Comparison of ENCODE assay signal across 18 cellular contexts in the genomic region with DNA sequence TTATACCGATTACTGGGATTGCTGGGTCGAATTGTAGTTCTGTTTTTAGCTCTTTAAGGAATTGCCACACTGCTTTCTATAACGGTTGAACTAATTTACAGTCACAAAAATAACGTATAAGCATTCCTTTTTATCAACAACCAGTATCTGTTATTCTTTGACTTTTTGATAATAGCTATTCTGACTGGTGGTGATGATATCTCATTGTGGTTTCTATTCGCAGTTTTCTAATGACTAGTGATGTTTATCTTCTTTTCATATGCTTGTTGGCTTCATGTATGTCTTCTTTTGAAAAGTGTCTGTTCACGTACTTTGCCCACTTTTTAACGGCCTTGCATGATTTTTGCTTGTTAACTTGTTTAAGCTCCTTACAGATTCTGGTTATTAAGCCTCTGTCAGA.
DNase-seq lines count a peak whose midpoint lies in the region.
"Had no signal": no experiment of that assay in that cellular context is flagged by ENCODE, and none has a peak within 500 bp of the region (broad histone marks: within the 10 kb centered on the region; RNA-seq: fewer than 3 reads in every experiment).

No MANE protein-coding gene starts in this region.

- DNase-seq in NCI-H1436 treated with DMSO at 0.1 percent for 48 hours (lab: John Stamatoyannopoulos, UW) (peak; percentile 35), NCI-H1436 (lab: John Stamatoyannopoulos, UW) (no peak), NCI-H1105 (lab: John Stamatoyannopoulos, UW) (peak; percentile 3), NCI-H748 treated with DMSO at 0.1 percent for 48 hours (lab: John Stamatoyannopoulos, UW) (peak; percentile 78), NCI-H1694 treated with DMSO at 0.1 percent for 48 hours (lab: John Stamatoyannopoulos, UW) (no peak), SIG-M5 (lab: John Stamatoyannopoulos, UW) (no peak), activated gamma-delta T cell treated with Interleukin-2 at 50 U/mL for 16 hours (no peak)
- DNase-seq: 8988T; ACHN; AML-193; BE2C; Calu3; CD4-positive, alpha-beta memory T cell; COR-L47; DMS79; EL; GDM1; H9 had no signal

Comparison
In these comparisons a context has a peak if more than half of its experiments do, and no peak if none do; other contexts are left out.
1. DNase-seq: peak in NCI-H1436 treated with DMSO at 0.1 percent for 48 hours (single experiment), NCI-H1105 (single experiment) and NCI-H748 treated with DMSO at 0.1 percent for 48 hours (single experiment); none in NCI-H1436 (single experiment), NCI-H1694 treated with DMSO at 0.1 percent for 48 hours (single experiment), SIG-M5 (single experiment) and activated gamma-delta T cell treated with Interleukin-2 at 50 U/mL for 16 hours (single experiment).